In genomic region chr2:119849838-119850565, GRCh38 we compare ENCODE assay signal across 32 cellular contexts.
DNase-seq lines count a peak whose midpoint lies in the region; ATAC-seq and TF ChIP-seq lines count a peak whose summit lies in the region.
"Had no signal": no experiment of that assay in that cellular context is flagged by ENCODE, and none has a peak within 500 bp of the region (broad histone marks: within the 10 kb centered on the region; RNA-seq: fewer than 3 reads in every experiment).

No MANE protein-coding gene starts in this region.

- H3K9me3 Mint-ChIP-seq in effector memory CD8-positive, alpha-beta T cell, result peaks cover 5 to 8% of the 10 kb centered on the region in 2 donors
- H3K9me3 Mint-ChIP-seq in mesothelial cell of epicardium, result peaks cover 76% of the 10 kb centered on the region

- in situ Hi-C loops in GM23248 (cut with MboI), result no loop called here

- no peak overlapping the region for H2AFZ ChIP-seq in GM23248

- no peak overlapping the region for H3K9ac ChIP-seq in GM23248

- H3K4me1 Mint-ChIP-seq in effector memory CD8-positive, alpha-beta T cell (ENCODE audit: low read depth in 2 of 2), result peaks cover 29 to 54% of the 10 kb centered on the region in 2 donors
- no peaks in the 10 kb centered on the region for H3K4me1 Mint-ChIP-seq in mesothelial cell of epicardium

- no peaks in the 10 kb centered on the region for H3K9me2 ChIP-seq in GM23248 (ENCODE audit: insufficient read depth)

- no peak overlapping the region for H3K27ac ChIP-seq in GM23248
- H3K27ac ChIP-seq: cardiac muscle cell, coronary artery, esophagus squamous epithelium, gastrocnemius medialis, Peyer's patch, right lobe of liver, WERI-Rb-1 had no signal

- no peaks in the 10 kb centered on the region for H3K27me3 Mint-ChIP-seq in effector memory CD8-positive, alpha-beta T cell
- H3K27me3 Mint-ChIP-seq in mesothelial cell of epicardium (ENCODE audit: low read depth), result no peaks in the 10 kb centered on the region
- H3K27me3 Mint-ChIP-seq: activated naive CD8-positive, alpha-beta T cell treated with anti-CD3 and anti-CD28 coated beads for 36 hours; progenitor cell of endocrine pancreas; type B pancreatic cell had no signal

- no peaks in the 10 kb centered on the region for H3K27me3 ChIP-seq in GM23248 (replicated peaks; ENCODE audit: insufficient read depth)
- H3K27me3 ChIP-seq: BE2C, cardiac muscle cell, esophagus squamous epithelium, gastrocnemius medialis, Peyer's patch, right lobe of liver had no signal

- no peak for TF ChIP-seq CTCF in mesothelial cell of epicardium (IDR thresholded peaks at IDR 0.05; ENCODE audit: unreplicated experiment)

- no peaks in the 10 kb centered on the region; the same call in 1 of the 2 replicates for H4K20me1 ChIP-seq in GM23248 (ENCODE audit: insufficient read depth)

- H3K4me1 ChIP-seq in GM23248 (ENCODE audit: insufficient read depth), result peaks cover 7% of the 10 kb centered on the region; the same call in 1 of the 2 replicates
- H3K4me1 ChIP-seq: BE2C, Peyer's patch had no signal

- no peak overlapping the region for H3K4me3 ChIP-seq in GM23248
- H3K4me3 ChIP-seq: cardiac muscle cell, coronary artery, esophagus squamous epithelium, gastrocnemius medialis, Peyer's patch, right lobe of liver had no signal

- H3K36me3 ChIP-seq in GM23248 (ENCODE audit: low read depth), result no peaks in the 10 kb centered on the region
- H3K36me3 ChIP-seq: BE2C, cardiac muscle cell, gastrocnemius medialis, Peyer's patch, right lobe of liver, WERI-Rb-1 had no signal

- DNase-seq in AG20443 (ENCODE audit: low spot score), result peak; percentile 21
- DNase-seq in GM23248, result peak; percentile 16
- no peak for DNase-seq in effector memory CD8-positive, alpha-beta T cell
- DNase-seq in islet precursor cell, result peak; percentile 80
- no peak for DNase-seq in NCI-H1694 (lab: John Stamatoyannopoulos, UW)
- no peak for DNase-seq in mesothelial cell of epicardium (ENCODE audit: low spot score in 2 of 2, unreplicated experiment in 2 of 2)
- DNase-seq in GM19240 (ENCODE audit: insufficient read length, low spot score), result no peak
- no peak for DNase-seq in stimulated activated naive CD4-positive, alpha-beta T cell (lab: John Stamatoyannopoulos, UW)
- DNase-seq: activated CD4-positive, alpha-beta T cell treated with anti-CD3 and anti-CD28 coated beads for 4 hours; activated effector memory CD4-positive, alpha-beta T cell treated with anti-CD3 and anti-CD28 coated beads, Interleukin-2, amount 50 U/mL, for 16 hours; activated naive CD8-positive, alpha-beta T cell treated with anti-CD3 and anti-CD28 coated beads for 36 hours; activated T-cell treated with anti-CD3 and anti-CD28 coated beads, Interleukin-2, amount 50 U/mL, for 1 hour; aorta; BE2C; effector memory CD4-positive, alpha-beta T cell; esophagus squamous epithelium; gastrocnemius medialis; HCEC 1CT; left colon; mesendoderm; NCI-H1417 treated with DMSO at 0.1 percent for 48 hours; NCI-H446 treated with DMSO at 0.1 percent for 48 hours; NCI-H774; Peyer's patch; right lobe of liver; stimulated activated CD4-positive, alpha-beta T cell treated with anti-CD3 and anti-CD28 coated beads, Interleukin-12 subunit alpha, Interleukin-12 subunit beta, amount 100 ng/mL, for 4 hours; stimulated activated CD4-positive, alpha-beta T cell treated with anti-CD3 and anti-CD28 coated beads, Interleukin-4, amount 100 ng/mL, for 1 hour; WERI-Rb-1 had no signal

- H3K27ac Mint-ChIP-seq in effector memory CD8-positive, alpha-beta T cell, result peak overlapping the region; percentile 22 to 57
- no peak overlapping the region for H3K27ac Mint-ChIP-seq in mesothelial cell of epicardium
- H3K27ac Mint-ChIP-seq: activated naive CD8-positive, alpha-beta T cell treated with anti-CD3 and anti-CD28 coated beads for 36 hours; progenitor cell of endocrine pancreas; type B pancreatic cell had no signal

- no peaks in the 10 kb centered on the region for H3K9me3 ChIP-seq in GM23248 (ENCODE audit: low read depth)
- H3K9me3 ChIP-seq: BE2C had no signal

- WGBS in GM23248 (ENCODE audit: low coverage in 1 of 2, low lambda C conversion rate in 2 of 2, missing lambda C conversion rate in 2 of 2), 2 experiments, result 96 to 99% methylated on average over 4 of the region's 4 CpGs

- no peak for ATAC-seq in effector memory CD8-positive, alpha-beta T cell (replicated peaks)
- ATAC-seq: gastrocnemius medialis, left colon had no signal

- H3F3A ChIP-seq in GM23248 (ENCODE audit: insufficient read depth), result no peaks in the 10 kb centered on the region

- H3K4me2 ChIP-seq in GM23248 (ENCODE audit: unreplicated experiment), result no peak overlapping the region

- H3K36me3 Mint-ChIP-seq in effector memory CD8-positive, alpha-beta T cell (ENCODE audit: insufficient read depth), result peaks cover 7% of the 10 kb centered on the region
- H3K36me3 Mint-ChIP-seq in mesothelial cell of epicardium, result peaks cover 62% of the 10 kb centered on the region

- H3K79me2 ChIP-seq in GM23248 (ENCODE audit: insufficient read depth), result peaks cover 62% of the 10 kb centered on the region

- no peak overlapping the region for H3K4me3 Mint-ChIP-seq in effector memory CD8-positive, alpha-beta T cell
- H3K4me3 Mint-ChIP-seq in mesothelial cell of epicardium, result no peak overlapping the region
- H3K4me3 Mint-ChIP-seq: activated naive CD8-positive, alpha-beta T cell treated with anti-CD3 and anti-CD28 coated beads for 36 hours; type B pancreatic cell had no signal

Comparison
In these comparisons a context has a peak if more than half of its experiments do, and no peak if none do; other contexts are left out.
1. DNase-seq: peak in AG20443 (single experiment), GM23248 (single experiment) and islet precursor cell (single experiment); none in effector memory CD8-positive, alpha-beta T cell (0 of 3), NCI-H1694 (single experiment), mesothelial cell of epicardium (0 of 2), GM19240 (single experiment) and stimulated activated naive CD4-positive, alpha-beta T cell (0 of 6).